Comparison of ENCODE assay signal across 11 cellular contexts in the genomic region with DNA sequence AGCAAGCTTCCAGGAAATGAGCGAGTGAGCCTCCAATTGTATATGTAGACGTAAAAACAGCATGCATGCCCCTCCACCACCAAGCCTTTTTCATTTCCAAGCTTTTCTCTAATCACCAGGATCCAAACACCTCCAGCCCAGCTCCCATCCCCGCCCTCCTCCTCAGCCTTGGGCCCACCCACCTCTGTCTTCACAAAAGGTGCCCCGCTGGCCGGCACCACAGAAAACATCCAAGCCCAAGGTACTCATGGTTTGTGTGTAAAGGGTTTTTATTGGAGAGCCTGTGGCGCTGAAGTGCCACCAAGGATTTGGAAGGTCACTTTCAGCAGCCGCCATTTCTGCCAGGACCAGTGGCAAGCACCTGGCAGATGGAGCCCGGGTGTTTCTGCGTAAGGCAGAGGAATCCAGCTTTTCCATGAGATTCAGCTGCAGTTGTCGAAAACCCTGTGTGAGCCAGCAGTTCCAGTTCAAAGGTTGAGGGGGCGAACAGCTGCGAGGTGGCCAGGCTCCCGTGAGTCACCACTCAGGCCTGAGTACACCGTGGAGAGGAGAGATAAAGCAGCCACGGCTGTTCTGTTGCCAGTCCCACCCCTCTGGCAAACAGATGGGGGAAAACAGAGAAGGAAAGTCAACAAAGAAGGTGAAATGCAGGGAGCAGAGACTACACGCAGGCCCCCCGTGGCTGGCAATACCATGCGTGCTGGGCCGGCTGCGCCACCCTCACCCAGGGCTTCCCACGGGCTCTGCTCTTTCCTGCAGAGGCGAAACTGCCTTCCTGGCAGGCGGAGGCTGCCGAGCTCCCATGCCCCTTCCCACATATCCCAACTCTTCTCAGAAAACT. TPM values are rescaled to one million over a fixed set of nuclear protein-coding genes. Genes with fewer than 3 reads are reported as not detected.
DNase-seq lines count a peak whose midpoint lies in the region; ATAC-seq, FAIRE-seq and TF ChIP-seq lines count a peak whose summit lies in the region.
"Had no signal": no experiment of that assay in that cellular context is flagged by ENCODE, and none has a peak within 500 bp of the region (broad histone marks: within the 10 kb centered on the region; RNA-seq: fewer than 3 reads in every experiment).

No MANE protein-coding gene starts in this region.

- DNase-seq in activated effector memory CD4-positive, alpha-beta T cell treated with anti-CD3 and anti-CD28 coated beads, Interleukin-2, amount 50 U/mL, for 16 hours: peak; percentile 37
- DNase-seq in activated effector memory CD4-positive, alpha-beta T cell treated with Interleukin-2 at 50 U/mL for 16 hours: no peak
- DNase-seq in K562 (ENCODE audit: extremely low read depth in 1 of 4, low spot score in 3 of 4) (peak; percentile 85 to 91 (median 88)), lower lobe of right lung (peak; percentile 75), uterus (peak; percentile 87 to 90), NCI-H526 treated with DMSO at 0.1 percent for 48 hours (lab: John Stamatoyannopoulos, UW) (no peak)
- DNase-seq in stimulated activated CD4-positive, alpha-beta T cell treated with anti-CD3 and anti-CD28 coated beads, Interleukin-4, amount 100 ng/mL, for 24 hours: no peak
- DNase-seq: stimulated activated CD4-positive, alpha-beta T cell treated with anti-CD3 and anti-CD28 coated beads, Interleukin-1b, Interleukin-23, amount 100 ng/mL, for 48 hours; T-helper 1 cell had no signal

- H3K27ac ChIP-seq in K562 (ENCODE audit: extremely low read depth, low read depth, low read length) (peak overlapping the region; percentile 35; the same call in 1 of the 3 replicates), lower lobe of right lung (peak overlapping the region; percentile 72), uterus (peak overlapping the region; percentile 79 to 81)

- POLR2A ChIA-PET in K562 (lab: Yijun Ruan, JAX): interaction anchor here (0.6 to 1.0 kb wide), 3 partner anchors 14 to 303 kb away, joined by 3 to 4 read pairs (median 3); no protein-coding TSS in a partner anchor

- TF ChIP-seq EP300 in K562 (IDR thresholded peaks at IDR 0.05; ENCODE audit: low read length): peak; percentile 80

- CTCF ChIA-PET in K562 (lab: Yijun Ruan, JAX; ENCODE audit: low intra/inter-chr PET ratio): interaction anchor here (0.9 kb wide), 1 partner anchor 66 kb away, joined by 4 read pairs; no protein-coding TSS in a partner anchor

- H3K9ac ChIP-seq in K562 (ENCODE audit: insufficient read depth in 1 of 2, low read depth in 2 of 2, low read length in 2 of 2): peak overlapping the region; percentile 46 to 65; a peak in 3 of 4 replicates

- H2AFZ ChIP-seq in K562 (ENCODE audit: low read depth, low read length): peak overlapping the region; percentile 74

- H3K36me3 ChIP-seq in K562 (ENCODE audit: control insufficient read depth, insufficient read depth, low read length) (no peaks in the 10 kb centered on the region), lower lobe of right lung (no peaks in the 10 kb centered on the region), uterus (no peaks in the 10 kb centered on the region)

- WGBS in K562 (ENCODE audit: insufficient coverage, low coverage, missing lambda C conversion rate): 15% methylated on average over 24 of the region's 24 CpGs

- intact Hi-C loops in K562 (cut with micrococcal nuclease) (loop anchor here (5.0 to 10.0 kb wide), 2 partner anchors 50 to 297 kb away; no protein-coding TSS in a partner anchor), lower lobe of right lung (cut with DNase I) (no loop called here), uterus (cut with DNase I; ENCODE audit: low total_unique reads) (no loop called here)

- peak; percentile 100 for FAIRE-seq in K562 (lab: Jason Lieb, UNC)

- H3K79me2 ChIP-seq in K562 (ENCODE audit: control insufficient read depth, insufficient read depth, low read length): no peaks in the 10 kb centered on the region

- H3K27me3 ChIP-seq in K562 (ENCODE audit: control insufficient read depth in 2 of 2, insufficient read depth in 2 of 2, low read length in 2 of 2): peaks cover 0 to 15% of the 10 kb centered on the region in 2 experiments; a peak in 2 of 5 replicates
- H3K27me3 ChIP-seq in lower lobe of right lung (ENCODE audit: low read depth): no peaks in the 10 kb centered on the region
- H3K27me3 ChIP-seq in uterus: no peaks in the 10 kb centered on the region

- no TSS peak for BruUV-seq in K562 (replicated peaks; lab: Mats Ljungman, UMichigan)

- in situ Hi-C loops in K562 (cut with MboI): no loop called here

- TF ChIP-seq POLR2A in K562 (conservative IDR thresholded peaks at IDR 0.05): no peak
- TF ChIP-seq POLR2A in uterus (IDR thresholded peaks at IDR 0.05): no peak

- H3K4me1 ChIP-seq in K562 (replicated peaks in 1 of 2; ENCODE audit: control insufficient read depth in 2 of 2, insufficient read depth in 2 of 2, low read length in 2 of 2): peaks cover 20 to 21% of the 10 kb centered on the region in 2 experiments; a peak in 4 of 5 replicates
- H3K4me1 ChIP-seq in lower lobe of right lung: peaks cover 29% of the 10 kb centered on the region
- peaks cover 4 to 9% of the 10 kb centered on the region in 2 donors for H3K4me1 ChIP-seq in uterus

- H3K9me3 ChIP-seq in K562 (replicated peaks; ENCODE audit: control insufficient read depth, insufficient read depth, low read depth, low read length) (no peaks in the 10 kb centered on the region), lower lobe of right lung (no peaks in the 10 kb centered on the region), uterus (no peaks in the 10 kb centered on the region)

- no peaks in the 10 kb centered on the region for H3K9me1 ChIP-seq in K562 (ENCODE audit: control insufficient read depth, insufficient read depth, low read length)

- TF ChIP-seq RAD21 in K562 (CRISPR knock-in tag; conservative IDR thresholded peaks at IDR 0.05 in 1 of 2, IDR thresholded peaks at IDR 0.05 in 1 of 2): no peak

- peak overlapping the region; percentile 67 for H3K4me2 ChIP-seq in K562 (ENCODE audit: insufficient read depth, low read length)

- no peak overlapping the region; the same call in 1 of the 2 replicates for H3K4me3 ChIP-seq in K562
- no peak overlapping the region for H3K4me3 ChIP-seq in lower lobe of right lung
- no peak overlapping the region for H3K4me3 ChIP-seq in uterus

- TF ChIP-seq CTCF in K562 (IDR thresholded peaks at IDR 0.05 in 2 of 3, conservative IDR thresholded peaks at IDR 0.05 in 1 of 3; ENCODE audit: insufficient read depth in 2 of 3, low read depth in 1 of 3, low read length in 3 of 3) (no peak), lower lobe of right lung (IDR thresholded peaks at IDR 0.05) (no peak), uterus (IDR thresholded peaks at IDR 0.05) (no peak)

- peak; percentile 88 for ATAC-seq in K562
- ATAC-seq in lower lobe of right lung: peak; percentile 82 to 92
- no peak for ATAC-seq in GM21515 (IDR thresholded peaks at IDR 0.05; ENCODE audit: unreplicated experiment)
- ATAC-seq: HCT116 had no signal

- no peaks in the 10 kb centered on the region for H4K20me1 ChIP-seq in K562 (replicated peaks; ENCODE audit: control insufficient read depth, insufficient read depth, low read length)

TF ChIP-seq in K562, 482 proteins besides CTCF, POLR2A, EP300 and RAD21 (continues in another document):
- no peak for TF ChIP-seq MEF2D (tag; conservative IDR thresholded peaks at IDR 0.05; ENCODE audit: low read depth)
- TF ChIP-seq SREBF2 (CRISPR knock-in tag; IDR thresholded peaks at IDR 0.05): no peak
- TF ChIP-seq, protein P1, sequence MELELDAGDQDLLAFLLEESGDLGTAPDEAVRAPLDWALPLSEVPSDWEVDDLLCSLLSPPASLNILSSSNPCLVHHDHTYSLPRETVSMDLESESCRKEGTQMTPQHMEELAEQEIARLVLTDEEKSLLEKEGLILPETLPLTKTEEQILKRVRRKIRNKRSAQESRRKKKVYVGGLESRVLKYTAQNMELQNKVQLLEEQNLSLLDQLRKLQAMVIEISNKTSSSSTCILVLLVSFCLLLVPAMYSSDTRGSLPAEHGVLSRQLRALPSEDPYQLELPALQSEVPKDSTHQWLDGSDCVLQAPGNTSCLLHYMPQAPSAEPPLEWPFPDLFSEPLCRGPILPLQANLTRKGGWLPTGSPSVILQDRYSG (tag; conservative IDR thresholded peaks at IDR 0.05; ENCODE audit: low read depth): no peak
- TF ChIP-seq U2AF1 (optimal IDR thresholded peaks at IDR 0.05; ENCODE audit: low read depth, low read length): no peak
- TF ChIP-seq CC2D1A (IDR thresholded peaks at IDR 0.05): peak; percentile 70; the same call in 1 of the 2 replicates
- no peak for TF ChIP-seq ZNF444 (CRISPR knock-in tag; IDR thresholded peaks at IDR 0.05)
- no peak for TF ChIP-seq CBX8 (IDR thresholded peaks at IDR 0.05; ENCODE audit: borderline replicate concordance, extremely low read depth, low read depth, low read length, poor library complexity, severe bottlenecking)
- no peak for TF ChIP-seq TFAM (CRISPR knock-in tag; conservative IDR thresholded peaks at IDR 0.05)

RNA-seq across cellular contexts. Expression of gene FAM174B, which starts 38.2 kb away (rescaled TPM):
- total RNA-seq in K562 (2011; cell fraction: chromatin; rRNA removed; ENCODE audit: low replicate concordance): 13.4 and 14.9 TPM in 2 replicates
- total RNA-seq in K562 (2011; cell fraction: nucleolus; rRNA removed): 3.0 and 7.9 TPM in 2 replicates
- 3.4 and 4.8 TPM in 2 replicates for total RNA-seq in K562 (2011; cell fraction: nucleoplasm; rRNA removed)
- total RNA-seq in K562 (2014; rRNA removed) (1.1 TPM in 1 of 2 replicates, not detected in the other), K562 (2014; rRNA removed; fragmentation: Illumina TruSeq; extraction: Trizol) (2.4 and 2.6 TPM in 2 replicates), K562 (2015; rRNA removed; fragmentation: Illumina TruSeq; extraction: Trizol) (1.8 and 2.2 TPM in 2 replicates), K562 (2021) (1.7 and 2.2 TPM in 2 replicates), lower lobe of right lung (57.7 TPM), uterus (10 to 100 TPM in 1 of 4 donors, 1 to 10 TPM in 2, under 1 TPM in 1; 0.51 to 41.8 (median 5.5) TPM)
- polyA plus RNA-seq in K562 (2011; rRNA removed) (1.4 and 2.2 TPM in 2 replicates), K562 (2014; fragmentation: Illumina TruSeq; extraction: Trizol) (0.43 and 1.5 TPM in 2 replicates), K562 (2014; fragmentation: Nextera tagmentation; extraction: Ambion mirVana) (under 1 TPM; 0.39 to 0.48 TPM), K562 (2014; rRNA removed) (1.3 and 2.7 TPM in 2 replicates)
- 0.49 and 1.8 TPM in 2 replicates for polyA plus RNA-seq in K562 (2011; cell fraction: cytosol; rRNA removed)
- polyA plus RNA-seq in K562 (2011; cell fraction: nucleus; rRNA removed): 1.6 and 6.0 TPM in 2 replicates
- polyA plus RNA-seq in K562 (2012): 1.6 and 1.7 TPM in 2 replicates
- 1.2 and 1.9 TPM in 2 replicates for polyA minus RNA-seq in K562 (2011; rRNA and poly(A)+ RNA removed)
- 3.0 TPM in 1 of 2 replicates, not detected in the other for polyA minus RNA-seq in K562 (2011; cell fraction: cytosol; rRNA and poly(A)+ RNA removed)
- 2.3 and 4.6 TPM in 2 replicates for polyA minus RNA-seq in K562 (2011; cell fraction: nucleus; rRNA and poly(A)+ RNA removed)

Comparison
In these comparisons a context has a peak if more than half of its experiments do, and no peak if none do; other contexts are left out.
1. DNase-seq: peak in activated effector memory CD4-positive, alpha-beta T cell treated with anti-CD3 and anti-CD28 coated beads, Interleukin-2, amount 50 U/mL, for 16 hours (single experiment), K562 (4 of 4), lower lobe of right lung (single experiment) and uterus (2 of 2); none in activated effector memory CD4-positive, alpha-beta T cell treated with Interleukin-2 at 50 U/mL for 16 hours (single experiment), NCI-H526 treated with DMSO at 0.1 percent for 48 hours (single experiment) and stimulated activated CD4-positive, alpha-beta T cell treated with anti-CD3 and anti-CD28 coated beads, Interleukin-4, amount 100 ng/mL, for 24 hours (single experiment).
2. Peak in every context shown above with its lines, with median percentiles within 50 percentile points of each other: H3K27ac ChIP-seq.